ENCODE assay signal across 8 cellular contexts in the genomic region with DNA sequence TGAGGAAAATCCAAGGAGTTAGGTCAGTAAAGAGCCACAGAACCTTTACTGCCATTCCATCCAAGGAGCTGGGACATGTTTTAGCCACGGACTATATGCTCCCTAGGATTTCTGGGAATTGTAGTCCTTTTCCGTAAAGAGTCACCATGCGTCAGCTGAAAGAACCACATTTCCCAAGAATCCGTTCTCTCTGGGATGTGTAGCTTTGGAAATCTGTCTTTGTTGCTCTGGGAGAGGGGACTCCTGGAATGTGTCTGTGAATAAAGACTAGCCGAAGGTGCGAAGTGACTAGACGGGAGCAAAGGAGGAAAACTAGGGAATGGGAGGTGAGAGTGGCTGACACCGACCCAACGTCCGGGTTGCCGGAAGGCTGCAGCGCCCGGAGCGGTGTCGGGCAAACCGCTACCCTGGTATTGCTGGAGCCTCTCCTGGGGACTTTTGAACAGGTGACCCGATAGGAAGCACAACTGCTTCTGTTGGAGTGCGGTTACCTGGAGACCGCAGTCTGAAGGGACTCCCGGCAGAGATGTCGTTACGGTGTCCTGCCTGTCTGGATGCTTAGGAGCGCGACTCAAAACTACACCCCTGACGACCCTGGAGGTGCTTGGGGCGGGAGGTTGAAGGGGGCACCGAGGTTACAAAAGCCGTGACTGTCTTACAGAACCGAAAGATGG. TPM values are rescaled to one million over a fixed set of nuclear protein-coding genes. Genes with fewer than 3 reads are reported as not detected.
DNase-seq lines count a peak whose midpoint lies in the region; ATAC-seq, FAIRE-seq and TF ChIP-seq lines count a peak whose summit lies in the region.

A gene with protein sequence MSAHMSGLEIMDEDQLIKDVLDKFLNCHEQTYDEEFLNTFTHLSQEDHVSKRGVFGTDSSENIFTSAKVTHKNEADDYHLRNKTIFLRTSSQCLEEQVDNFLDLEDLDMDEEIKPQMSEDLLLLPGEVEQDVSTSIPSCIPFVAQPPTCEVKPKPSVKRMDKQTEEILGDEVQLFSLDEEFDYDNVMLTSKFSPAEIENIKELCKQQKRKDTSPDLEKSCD (plus strand): TSS at position 187 of the 674 bp plus-strand sequence. CDS start 15,602 bp downstream, outside the sequence.

- no peaks in the 10 kb centered on the region for H3K36me3 ChIP-seq in endothelial cell of umbilical vein (ENCODE audit: control insufficient read depth in 2 of 2, extremely low read depth in 1 of 2, insufficient read depth in 2 of 2, low read length in 2 of 2)

- H3K4me1 ChIP-seq in endothelial cell of umbilical vein (ENCODE audit: control insufficient read depth, extremely low read depth, insufficient read depth, low read length), result peaks cover 5% of the 10 kb centered on the region

- CTCF ChIA-PET in activated CD4-positive, alpha-beta memory T cell treated with anti-CD3 and anti-CD28 coated beads for 36 hours (lab: Charles Lee), result interaction anchor here (1.3 kb wide), 1 partner anchor 30 kb away, joined by 3 read pairs; no protein-coding TSS in a partner anchor
- CTCF ChIA-PET in endothelial cell of umbilical vein (lab: Charles Lee), result interaction anchor here (0.6 to 1.5 kb wide), 9 partner anchors 8 to 302 kb away, joined by 3 to 8 read pairs (median 4); no protein-coding TSS in a partner anchor

- peaks cover 4 to 18% of the 10 kb centered on the region in 2 experiments for H3K27me3 ChIP-seq in endothelial cell of umbilical vein (ENCODE audit: control insufficient read depth in 2 of 2, insufficient read depth in 2 of 2, low read length in 2 of 2)

- H3K79me2 ChIP-seq in endothelial cell of umbilical vein (ENCODE audit: control insufficient read depth, insufficient read depth, low read length), result no peaks in the 10 kb centered on the region

- no peak for TF ChIP-seq CTCF in endothelial cell of umbilical vein (IDR thresholded peaks at IDR 0.05; ENCODE audit: extremely low read depth in 1 of 2, insufficient read depth in 1 of 2, low read depth in 1 of 2, low read length in 2 of 2)

- FAIRE-seq in endothelial cell of umbilical vein (lab: Jason Lieb, UNC), result peak; percentile 97

- intact Hi-C loops in activated CD4-positive, alpha-beta memory T cell treated with anti-CD3 and anti-CD28 coated beads for 36 hours (cut with micrococcal nuclease), result no loop called here
- intact Hi-C loops in endothelial cell of umbilical vein (cut with micrococcal nuclease), result loop anchor here (1.0 kb wide), 2 partner anchors 84 to 153 kb away; a partner anchor contains a TSS

- dilution Hi-C loops in endothelial cell of umbilical vein (cut with MboI; ENCODE audit: extremely low pct_ligation_motif_present, low sequenced_read_pairs), result no loop called here

- no peaks in the 10 kb centered on the region for H3K36me3 Mint-ChIP-seq in activated CD4-positive, alpha-beta memory T cell treated with anti-CD3 and anti-CD28 coated beads for 36 hours
- H3K36me3 Mint-ChIP-seq in stimulated activated memory B cell treated with anti-CD40 and anti-IgM and Interleukin-4, amounts not matched to agents 10 μg/mL and 1 μg/mL and 100 μg/mL, for 72 hours, result no peaks in the 10 kb centered on the region

- DNase-seq in ACHN (peak; percentile 85), NCI-H345 treated with DMSO at 0.1 percent for 48 hours (lab: John Stamatoyannopoulos, UW; ENCODE audit: unreplicated experiment) (peak; percentile 91), endothelial cell of umbilical vein (ENCODE audit: low read depth, low spot score) (peak; percentile 94), medulla oblongata (ENCODE audit: extremely low spot score) (peak; percentile 97)
- DNase-seq in activated CD4-positive, alpha-beta memory T cell treated with anti-CD3 and anti-CD28 coated beads for 36 hours, result peak; percentile 44

- no peaks in the 10 kb centered on the region for H3K9me3 Mint-ChIP-seq in activated CD4-positive, alpha-beta memory T cell treated with anti-CD3 and anti-CD28 coated beads for 36 hours
- no peaks in the 10 kb centered on the region for H3K9me3 Mint-ChIP-seq in stimulated activated memory B cell treated with anti-CD40 and anti-IgM and Interleukin-4, amounts not matched to agents 10 μg/mL and 1 μg/mL and 100 μg/mL, for 72 hours

- H3K4me3 ChIP-seq in endothelial cell of umbilical vein (replicated peaks in 1 of 3; ENCODE audit: insufficient read depth in 1 of 3, low read depth in 1 of 3, low read length in 3 of 3), result peak within 1 kb of the TSS; percentile 80 to 89 (median 87)

- H3K4me2 ChIP-seq in endothelial cell of umbilical vein (ENCODE audit: insufficient read depth, low read length), result peak within 1 kb of the TSS; percentile 84

- H3K4me3 Mint-ChIP-seq in activated CD4-positive, alpha-beta memory T cell treated with anti-CD3 and anti-CD28 coated beads for 36 hours, result peak within 1 kb of the TSS; percentile 85
- H3K4me3 Mint-ChIP-seq in stimulated activated memory B cell treated with anti-CD40 and anti-IgM and Interleukin-4, amounts not matched to agents 10 μg/mL and 1 μg/mL and 100 μg/mL, for 72 hours, result peak within 1 kb of the TSS; percentile 80

- H2AFZ ChIP-seq in endothelial cell of umbilical vein (ENCODE audit: low read depth, low read length), result peak within 1 kb of the TSS; percentile 99

- peak; percentile 44 for TF ChIP-seq POLR2A in endothelial cell of umbilical vein (IDR thresholded peaks at IDR 0.05; ENCODE audit: low read depth, low read length)

- POLR2A ChIA-PET in activated CD4-positive, alpha-beta memory T cell treated with anti-CD3 and anti-CD28 coated beads for 36 hours (lab: Charles Lee), result no interaction called here
- POLR2A ChIA-PET in endothelial cell of umbilical vein (lab: Charles Lee), result no interaction called here

- H3K9ac ChIP-seq in endothelial cell of umbilical vein (replicated peaks; ENCODE audit: extremely low read depth, insufficient read depth, low read length), result peak within 1 kb of the TSS; percentile 75

- in situ Hi-C loops in ACHN (cut with HindIII; ENCODE audit: low pct_ligation_motif_present, low pct_unique_long_range_greater_than_20kb, low sequenced_read_pairs), result no loop called here

- BruUV-seq in endothelial cell of umbilical vein (replicated peaks; lab: Mats Ljungman, UMichigan), result TSS peak; percentile 72

- no peaks in the 10 kb centered on the region for H3K9me3 ChIP-seq in endothelial cell of umbilical vein (replicated peaks; ENCODE audit: control insufficient read depth, insufficient read depth, low read length)

- H4K20me1 ChIP-seq in endothelial cell of umbilical vein (replicated peaks; ENCODE audit: control insufficient read depth, extremely low read depth, insufficient read depth, low read length), result no peaks in the 10 kb centered on the region

- H3K27ac ChIP-seq in endothelial cell of umbilical vein (ENCODE audit: insufficient read depth, low read depth, low read length), result peak within 1 kb of the TSS; percentile 6

- no peak within 1 kb of the TSS for H3K27ac Mint-ChIP-seq in activated CD4-positive, alpha-beta memory T cell treated with anti-CD3 and anti-CD28 coated beads for 36 hours
- H3K27ac Mint-ChIP-seq in stimulated activated memory B cell treated with anti-CD40 and anti-IgM and Interleukin-4, amounts not matched to agents 10 μg/mL and 1 μg/mL and 100 μg/mL, for 72 hours, result no peak within 1 kb of the TSS

- H3K27me3 Mint-ChIP-seq in activated CD4-positive, alpha-beta memory T cell treated with anti-CD3 and anti-CD28 coated beads for 36 hours, result peaks cover 33% of the 10 kb centered on the region
- H3K27me3 Mint-ChIP-seq in stimulated activated memory B cell treated with anti-CD40 and anti-IgM and Interleukin-4, amounts not matched to agents 10 μg/mL and 1 μg/mL and 100 μg/mL, for 72 hours, result peaks cover 69% of the 10 kb centered on the region

- ATAC-seq in GM18867 (IDR thresholded peaks at IDR 0.05; ENCODE audit: unreplicated experiment), result peak; percentile 65
- ATAC-seq in HG03175 (IDR thresholded peaks at IDR 0.05; ENCODE audit: unreplicated experiment), result peak; percentile 67
- ATAC-seq in stimulated activated memory B cell treated with anti-CD40 and anti-IgM and Interleukin-4, amounts not matched to agents 10 μg/mL and 1 μg/mL and 100 μg/mL, for 72 hours, result peak; percentile 55

- peaks cover 8% of the 10 kb centered on the region for H3K4me1 Mint-ChIP-seq in activated CD4-positive, alpha-beta memory T cell treated with anti-CD3 and anti-CD28 coated beads for 36 hours (ENCODE audit: low read depth)
- peaks cover 13% of the 10 kb centered on the region for H3K4me1 Mint-ChIP-seq in stimulated activated memory B cell treated with anti-CD40 and anti-IgM and Interleukin-4, amounts not matched to agents 10 μg/mL and 1 μg/mL and 100 μg/mL, for 72 hours

- H3K9me1 ChIP-seq in endothelial cell of umbilical vein (replicated peaks; ENCODE audit: control insufficient read depth, extremely low read depth, insufficient read depth, low read length), result no peaks in the 10 kb centered on the region

TF ChIP-seq in endothelial cell of umbilical vein, 7 proteins besides CTCF, POLR2A, EP300 and RAD21:
- TF ChIP-seq, protein P1, sequence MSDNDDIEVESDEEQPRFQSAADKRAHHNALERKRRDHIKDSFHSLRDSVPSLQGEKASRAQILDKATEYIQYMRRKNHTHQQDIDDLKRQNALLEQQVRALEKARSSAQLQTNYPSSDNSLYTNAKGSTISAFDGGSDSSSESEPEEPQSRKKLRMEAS (IDR thresholded peaks at IDR 0.05; ENCODE audit: insufficient read depth, insufficient read length), result no peak
- peak; percentile 37 for TF ChIP-seq POLR2AphosphoS5 (IDR thresholded peaks at IDR 0.05; ENCODE audit: insufficient read depth, low read depth, low read length)

RNA-seq across cellular contexts. Expression of the gene that starts here (rescaled TPM):
- total RNA-seq in activated CD4-positive, alpha-beta memory T cell treated with anti-CD3 and anti-CD28 coated beads for 36 hours, result 1 to 10 TPM; 2.7 to 3.0 TPM
- total RNA-seq in endothelial cell of umbilical vein, result 19.5 and 19.6 TPM in 2 replicates
- polyA plus RNA-seq in endothelial cell of umbilical vein, result 12.9 and 15.8 TPM in 2 replicates
- 33.7 and 34.8 TPM in 2 replicates for polyA plus RNA-seq in endothelial cell of umbilical vein (2011; cell fraction: cytosol; rRNA removed)
- polyA plus RNA-seq in endothelial cell of umbilical vein (2011; cell fraction: nucleus; rRNA removed), result 10.7 and 12.4 TPM in 2 replicates
- 36.0 and 40.6 TPM in 2 replicates for polyA plus RNA-seq in endothelial cell of umbilical vein (2012)
- polyA minus RNA-seq in endothelial cell of umbilical vein, result 4.8 and 4.9 TPM in 2 replicates
- 1.9 TPM for polyA minus RNA-seq in endothelial cell of umbilical vein (2011; cell fraction: cytosol; rRNA and poly(A)+ RNA removed)
- polyA minus RNA-seq in endothelial cell of umbilical vein (2011; cell fraction: nucleus; rRNA and poly(A)+ RNA removed), result 5.6 and 5.7 TPM in 2 replicates

Comparison
In these comparisons a context has a peak if more than half of its experiments do, and no peak if none do; other contexts are left out.
1. Peak in every context shown above with its lines: DNase-seq, ATAC-seq, H3K4me3 ChIP-seq and H3K27ac ChIP-seq.
2. DNase-seq: peak in every context shown above with its lines; median percentile 97 in medulla oblongata; 94 in endothelial cell of umbilical vein; 91 in NCI-H345 treated with DMSO at 0.1 percent for 48 hours; 85 in ACHN; 44 in activated CD4-positive, alpha-beta memory T cell treated with anti-CD3 and anti-CD28 coated beads for 36 hours.